In genomic region chrX:154444755-154445246, GRCh38 we compare ENCODE assay signal across 1 cellular context.
TF ChIP-seq lines count a peak whose summit lies in the region.

No MANE protein-coding gene starts in this region.

TF ChIP-seq in H1, 55 proteins besides CTCF, POLR2A, EP300 and RAD21:
- TF ChIP-seq SP1 (IDR thresholded peaks at IDR 0.05; ENCODE audit: low read depth, low read length) (no peak), POLR2AphosphoS5 (IDR thresholded peaks at IDR 0.05; ENCODE audit: low read depth, low read length) (no peak), JUN (IDR thresholded peaks at IDR 0.05; ENCODE audit: low read depth, low read length) (no peak), BACH1 (IDR thresholded peaks at IDR 0.05; ENCODE audit: low read length) (no peak), USF2 (IDR thresholded peaks at IDR 0.05; ENCODE audit: low read length) (no peak), SRF (IDR thresholded peaks at IDR 0.05; ENCODE audit: low read depth, low read length) (no peak), JUND (IDR thresholded peaks at IDR 0.05; ENCODE audit: low read length) (no peak), MAFK (IDR thresholded peaks at IDR 0.05; ENCODE audit: low read depth, low read length) (no peak), NANOG (IDR thresholded peaks at IDR 0.05; ENCODE audit: insufficient read depth, low read depth, low read length, poor library complexity, severe bottlenecking) (no peak)
